Comparison of ENCODE assay signal across 12 cellular contexts in the genomic region with DNA sequence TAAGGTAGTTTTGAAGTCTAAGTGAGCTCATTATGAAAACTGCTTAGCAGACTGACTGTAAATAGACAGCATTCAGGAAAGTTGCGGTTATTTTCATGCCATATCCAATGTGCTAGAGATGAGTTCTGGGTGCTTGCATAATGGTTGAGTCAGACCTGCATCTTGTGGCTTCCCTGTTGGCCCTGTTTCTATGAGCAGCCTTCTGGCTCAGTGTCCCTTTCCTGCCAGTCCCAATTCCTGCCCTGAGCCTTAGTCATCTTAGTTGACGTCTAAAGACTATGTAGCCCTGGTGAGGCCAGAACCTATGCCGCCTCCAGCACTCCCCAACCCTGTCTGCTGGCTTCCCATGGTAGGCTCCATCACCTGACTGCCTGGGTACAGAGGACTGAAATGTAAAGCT.
DNase-seq lines count a peak whose midpoint lies in the region; ATAC-seq and TF ChIP-seq lines count a peak whose summit lies in the region.
"Had no signal": no experiment of that assay in that cellular context is flagged by ENCODE, and none has a peak within 500 bp of the region (broad histone marks: within the 10 kb centered on the region; RNA-seq: fewer than 3 reads in every experiment).

No MANE protein-coding gene starts in this region.

- POLR2A ChIA-PET in BJ (lab: Charles Lee) = no interaction called here
- POLR2A ChIA-PET in CD8-positive, alpha-beta memory T cell (lab: Charles Lee) = no interaction called here

- H3K9me3 Mint-ChIP-seq in endodermal cell = peaks cover 2% of the 10 kb centered on the region
- H3K9me3 Mint-ChIP-seq in CD8-positive, alpha-beta memory T cell = no peaks in the 10 kb centered on the region
- H3K9me3 Mint-ChIP-seq: activated naive CD4-positive, alpha-beta T cell treated with anti-CD3 and anti-CD28 coated beads, Interleukin-2, amount 50 U/mL, for 24 hours; T-cell had no signal

- H4K91ac ChIP-seq in mesenchymal stem cell (ENCODE audit: low read length) = no peak overlapping the region

- H2BK15ac ChIP-seq in mesenchymal stem cell (ENCODE audit: low read depth, poor library complexity, severe bottlenecking) = peak overlapping the region; percentile 54

- H4K8ac ChIP-seq in mesenchymal stem cell (ENCODE audit: low read length) = no peak overlapping the region

- 91% methylated on average over 3 of the region's 3 CpGs for WGBS in mesenchymal stem cell
- 95 to 100% methylated on average over 2 to 3 of the region's 3 CpGs for WGBS in endodermal cell (ENCODE audit: insufficient coverage in 1 of 2, insufficient read length in 1 of 2), 2 experiments

- H3K4me2 ChIP-seq in mesenchymal stem cell (ENCODE audit: low read length, poor library complexity, severe bottlenecking) = no peak overlapping the region

- peaks cover 16% of the 10 kb centered on the region for H3K27me3 Mint-ChIP-seq in endodermal cell (ENCODE audit: insufficient read depth)
- H3K27me3 Mint-ChIP-seq in CD8-positive, alpha-beta memory T cell = peaks cover 2 to 10% of the 10 kb centered on the region in 2 donors
- H3K27me3 Mint-ChIP-seq: activated naive CD4-positive, alpha-beta T cell treated with anti-CD3 and anti-CD28 coated beads, Interleukin-2, amount 50 U/mL, for 24 hours; T-cell had no signal

- no peak overlapping the region for H3K14ac ChIP-seq in mesenchymal stem cell (ENCODE audit: low read length in 2 of 2)

- H2BK12ac ChIP-seq in mesenchymal stem cell (ENCODE audit: low read length in 2 of 2) = no peak overlapping the region

- H3K27ac Mint-ChIP-seq in endodermal cell = no peak overlapping the region
- peak overlapping the region in 1 of 8 donors; percentile 64 for H3K27ac Mint-ChIP-seq in CD8-positive, alpha-beta memory T cell
- H3K27ac Mint-ChIP-seq: activated naive CD4-positive, alpha-beta T cell treated with anti-CD3 and anti-CD28 coated beads, Interleukin-2, amount 50 U/mL, for 24 hours had no signal

- H3K4ac ChIP-seq in mesenchymal stem cell (ENCODE audit: low read depth in 1 of 2, low read length in 2 of 2) = no peak overlapping the region

- H3K9ac ChIP-seq in adipocyte (ENCODE audit: low read length) (no peak overlapping the region), mesenchymal stem cell (ENCODE audit: low read length) (no peak overlapping the region), endodermal cell (ENCODE audit: extremely low read depth, low read length, poor library complexity, severe bottlenecking) (no peak overlapping the region)

- peaks cover 11% of the 10 kb centered on the region for H3K4me1 ChIP-seq in adipocyte (ENCODE audit: control insufficient read depth, insufficient read depth, low read length)
- H3K4me1 ChIP-seq in mesenchymal stem cell (ENCODE audit: control insufficient read depth, insufficient read depth, low read depth, low read length) = peaks cover under 1% of the 10 kb centered on the region
- H3K4me1 ChIP-seq in endodermal cell (ENCODE audit: control insufficient read depth, insufficient read depth, low read length) = peaks cover 6% of the 10 kb centered on the region
- H3K4me1 ChIP-seq in CD8-positive, alpha-beta memory T cell (ENCODE audit: insufficient read depth, low read length) = no peaks in the 10 kb centered on the region
- H3K4me1 ChIP-seq: esophagus squamous epithelium, right atrium auricular region had no signal

- no peaks in the 10 kb centered on the region for H3K36me3 Mint-ChIP-seq in endodermal cell (ENCODE audit: low read depth)
- H3K36me3 Mint-ChIP-seq in CD8-positive, alpha-beta memory T cell = peaks cover 0 to 2% (median 0%) of the 10 kb centered on the region in 3 donors
- H3K36me3 Mint-ChIP-seq: activated naive CD4-positive, alpha-beta T cell treated with anti-CD3 and anti-CD28 coated beads, Interleukin-2, amount 50 U/mL, for 24 hours; T-cell had no signal

- H3K4me3 Mint-ChIP-seq in endodermal cell = no peak overlapping the region
- H3K4me3 Mint-ChIP-seq in CD8-positive, alpha-beta memory T cell = no peak overlapping the region
- H3K4me3 Mint-ChIP-seq: activated naive CD4-positive, alpha-beta T cell treated with anti-CD3 and anti-CD28 coated beads, Interleukin-2, amount 50 U/mL, for 24 hours; T-cell had no signal

- H3K36me3 ChIP-seq in BJ (ENCODE audit: control insufficient read depth, insufficient read depth, low read length) (no peaks in the 10 kb centered on the region), adipocyte (ENCODE audit: control insufficient read depth, insufficient read depth, low read length, severe bottlenecking) (no peaks in the 10 kb centered on the region), mesenchymal stem cell (ENCODE audit: control insufficient read depth in 1 of 2, insufficient read depth in 2 of 2, low read depth in 1 of 2, low read length in 2 of 2) (no peaks in the 10 kb centered on the region), endodermal cell (ENCODE audit: control insufficient read depth, insufficient read depth, low read length) (no peaks in the 10 kb centered on the region)
- no peaks in the 10 kb centered on the region for H3K36me3 ChIP-seq in CD8-positive, alpha-beta memory T cell (ENCODE audit: insufficient read depth, low read length)
- H3K36me3 ChIP-seq: esophagus squamous epithelium, right atrium auricular region had no signal

- no peak overlapping the region for H2BK5ac ChIP-seq in mesenchymal stem cell (ENCODE audit: low read depth, low read length, poor library complexity, severe bottlenecking)

- H3K79me1 ChIP-seq in mesenchymal stem cell (replicated peaks; ENCODE audit: low read length, poor library complexity, severe bottlenecking) = no peaks in the 10 kb centered on the region

- ATAC-seq in GM19463 (IDR thresholded peaks at IDR 0.05; ENCODE audit: unreplicated experiment) = no peak

- H3K4me3 ChIP-seq in BJ (ENCODE audit: low read depth, low read length) (no peak overlapping the region), adipocyte (ENCODE audit: low read length) (no peak overlapping the region), mesenchymal stem cell (ENCODE audit: insufficient read depth in 1 of 2, low read depth in 1 of 2, low read length in 2 of 2) (no peak overlapping the region), endodermal cell (ENCODE audit: low read length) (no peak overlapping the region)
- no peak overlapping the region for H3K4me3 ChIP-seq in CD8-positive, alpha-beta memory T cell (ENCODE audit: low read length)
- H3K4me3 ChIP-seq: esophagus squamous epithelium, right atrium auricular region had no signal

- CTCF ChIA-PET in BJ (lab: Yijun Ruan, JAX) = interaction anchor here (0.9 to 3.3 kb wide), 6 partner anchors 8 to 345 kb away, joined by 3 to 17 read pairs (median 10); a partner anchor contains a TSS
- CTCF ChIA-PET in CD8-positive, alpha-beta memory T cell (lab: Charles Lee) = interaction anchor here (0.9 to 13.3 kb wide), 6 partner anchors 77 to 326 kb away, joined by 3 to 151 read pairs (median 5); a partner anchor contains a TSS

- H2BK120ac ChIP-seq in mesenchymal stem cell (ENCODE audit: low read depth, low read length) = no peak overlapping the region

- H2AK5ac ChIP-seq in mesenchymal stem cell (ENCODE audit: low read length, severe bottlenecking) = peak overlapping the region; percentile 50

- H3K9me3 ChIP-seq in adipocyte (ENCODE audit: control insufficient read depth, low read length) (no peaks in the 10 kb centered on the region), mesenchymal stem cell (ENCODE audit: control insufficient read depth, low read length) (no peaks in the 10 kb centered on the region), endodermal cell (ENCODE audit: control insufficient read depth, low read length) (no peaks in the 10 kb centered on the region)
- H3K9me3 ChIP-seq in CD8-positive, alpha-beta memory T cell (ENCODE audit: low read length) = no peaks in the 10 kb centered on the region
- H3K9me3 ChIP-seq: esophagus squamous epithelium, right atrium auricular region had no signal

- no peak for TF ChIP-seq CTCF in BJ (IDR thresholded peaks at IDR 0.05; ENCODE audit: insufficient read depth, low read depth, low read length)
- TF ChIP-seq CTCF in endodermal cell (conservative IDR thresholded peaks at IDR 0.05) = no peak

- H2AFZ ChIP-seq in mesenchymal stem cell (ENCODE audit: low read depth, low read length) = no peak overlapping the region

- no peak overlapping the region for H3K23ac ChIP-seq in mesenchymal stem cell (ENCODE audit: low read length in 2 of 2)

- H3K27me3 ChIP-seq in BJ (ENCODE audit: control insufficient read depth, insufficient read depth, low read length) = peaks cover 6% of the 10 kb centered on the region
- no peaks in the 10 kb centered on the region for H3K27me3 ChIP-seq in adipocyte (replicated peaks; ENCODE audit: control insufficient read depth, insufficient read depth, low read length)
- peaks cover 0 to 4% of the 10 kb centered on the region in 2 experiments for H3K27me3 ChIP-seq in mesenchymal stem cell (ENCODE audit: control insufficient read depth in 1 of 2, insufficient read depth in 1 of 2, low read length in 2 of 2)
- H3K27me3 ChIP-seq in endodermal cell (ENCODE audit: control insufficient read depth, insufficient read depth, low read length, poor library complexity, severe bottlenecking) = no peaks in the 10 kb centered on the region
- H3K27me3 ChIP-seq in CD8-positive, alpha-beta memory T cell (ENCODE audit: insufficient read depth, low read length, poor library complexity, severe bottlenecking) = no peaks in the 10 kb centered on the region
- H3K27me3 ChIP-seq: esophagus squamous epithelium, right atrium auricular region had no signal

- peak; percentile 73 for DNase-seq in BJ (ENCODE audit: low read depth)
- DNase-seq in LHCN-M2 (ENCODE audit: low read depth) = peak; percentile 81
- peak; percentile 48 for DNase-seq in adipocyte (ENCODE audit: low read depth)
- peak; percentile 62 for DNase-seq in mesenchymal stem cell
- no peak for DNase-seq in endodermal cell
- DNase-seq in CD8-positive, alpha-beta memory T cell = no peak
- DNase-seq: esophagus squamous epithelium, NCI-H2171 treated with DMSO at 0.1 percent for 48 hours, T-cell had no signal

- H3K4me1 Mint-ChIP-seq in endodermal cell = peaks cover 23% of the 10 kb centered on the region
- H3K4me1 Mint-ChIP-seq in CD8-positive, alpha-beta memory T cell = peaks cover 0 to 21% (median 3%) of the 10 kb centered on the region in 3 donors

- no peak overlapping the region for H3K18ac ChIP-seq in mesenchymal stem cell (ENCODE audit: low read depth in 1 of 2, low read length in 2 of 2)

- H3K27ac ChIP-seq in mesenchymal stem cell (ENCODE audit: low read length, poor library complexity, severe bottlenecking) (no peak overlapping the region), endodermal cell (ENCODE audit: low read depth, low read length) (no peak overlapping the region)
- no peak overlapping the region for H3K27ac ChIP-seq in CD8-positive, alpha-beta memory T cell (ENCODE audit: low read depth, low read length)
- H3K27ac ChIP-seq: right atrium auricular region had no signal

Comparison
In these comparisons a context has a peak if more than half of its experiments do, and no peak if none do; other contexts are left out.
1. DNase-seq: peak in BJ (single experiment), LHCN-M2 (single experiment), adipocyte (single experiment) and mesenchymal stem cell (single experiment); none in endodermal cell (single experiment) and CD8-positive, alpha-beta memory T cell (0 of 5).